21 cellular contexts compared by ENCODE assay signal in the genomic region with DNA sequence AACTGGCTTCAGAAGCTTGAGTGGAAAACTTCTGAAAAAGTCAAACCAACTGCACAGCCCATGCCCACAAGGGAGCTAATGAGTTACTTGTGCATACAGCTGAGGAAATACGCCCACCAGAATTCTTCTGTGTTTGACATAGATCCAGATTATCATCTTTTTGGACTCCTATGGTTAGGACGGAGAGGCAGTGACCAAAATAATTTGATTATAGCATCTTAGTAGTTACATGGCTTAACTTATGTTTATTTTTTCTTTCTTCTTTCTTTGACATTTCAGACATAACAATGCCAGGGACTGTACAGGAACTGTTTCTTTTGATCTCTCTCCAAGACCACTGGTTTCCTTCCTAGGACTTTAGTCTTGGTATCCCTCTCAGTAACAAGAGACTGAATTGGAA.
DNase-seq lines count a peak whose midpoint lies in the region; ATAC-seq and TF ChIP-seq lines count a peak whose summit lies in the region.
"Had no signal": no experiment of that assay in that cellular context is flagged by ENCODE, and none has a peak within 500 bp of the region (broad histone marks: within the 10 kb centered on the region; RNA-seq: fewer than 3 reads in every experiment).

No MANE protein-coding gene starts in this region.

- H3K36me3 ChIP-seq in GM23248 (ENCODE audit: low read depth) = no peaks in the 10 kb centered on the region
- H3K36me3 ChIP-seq in adipocyte (ENCODE audit: control insufficient read depth, insufficient read depth, low read length, severe bottlenecking) = no peaks in the 10 kb centered on the region
- no peaks in the 10 kb centered on the region for H3K36me3 ChIP-seq in CD8-positive, alpha-beta memory T cell (ENCODE audit: insufficient read depth, low read length)
- no peaks in the 10 kb centered on the region for H3K36me3 ChIP-seq in thyroid gland
- H3K36me3 ChIP-seq: BE2C; BLaER1 treated with 17β-estradiol and CSF1 and Interleukin-3, amounts not matched to agents 10 nM and 100 nM had no signal

- H3K9ac ChIP-seq in GM23248 (no peak overlapping the region), adipocyte (ENCODE audit: low read length) (no peak overlapping the region)
- H3K9ac ChIP-seq: BLaER1 treated with 17β-estradiol and CSF1 and Interleukin-3, amounts not matched to agents 10 nM and 100 nM had no signal

- no peaks in the 10 kb centered on the region for H3K36me3 Mint-ChIP-seq in CD8-positive, alpha-beta memory T cell
- H3K36me3 Mint-ChIP-seq: CD14-positive monocyte had no signal

- no peak overlapping the region for H3K4me3 Mint-ChIP-seq in CD8-positive, alpha-beta memory T cell
- H3K4me3 Mint-ChIP-seq: CD14-positive monocyte; CD4-positive, alpha-beta T cell had no signal

- TF ChIP-seq CTCF in astrocyte of the spinal cord (IDR thresholded peaks at IDR 0.05; ENCODE audit: low read depth, low read length) (no peak), thyroid gland (IDR thresholded peaks at IDR 0.05) (no peak)

- H3K9me3 ChIP-seq in GM23248 (ENCODE audit: low read depth) (no peaks in the 10 kb centered on the region), adipocyte (ENCODE audit: control insufficient read depth, low read length) (no peaks in the 10 kb centered on the region), thyroid gland (no peaks in the 10 kb centered on the region)
- no peaks in the 10 kb centered on the region for H3K9me3 ChIP-seq in CD8-positive, alpha-beta memory T cell (ENCODE audit: low read length)
- H3K9me3 ChIP-seq: A549; BE2C; BLaER1 treated with 17β-estradiol and CSF1 and Interleukin-3, amounts not matched to agents 10 nM and 100 nM had no signal

- no peaks in the 10 kb centered on the region for H4K20me1 ChIP-seq in GM23248 (ENCODE audit: insufficient read depth)
- H4K20me1 ChIP-seq: BLaER1 treated with 17β-estradiol and CSF1 and Interleukin-3, amounts not matched to agents 10 nM and 100 nM had no signal

- H3F3A ChIP-seq in GM23248 (ENCODE audit: insufficient read depth) = no peaks in the 10 kb centered on the region

- peaks cover 0 to 18% of the 10 kb centered on the region in 2 donors for H3K27me3 Mint-ChIP-seq in CD8-positive, alpha-beta memory T cell

- DNase-seq in GM23248 (no peak), adipocyte (ENCODE audit: low read depth) (peak; percentile 25), astrocyte of the spinal cord (ENCODE audit: low read depth, low spot score) (peak; percentile 46), thyroid gland (no peak)
- DNase-seq in stimulated activated CD4-positive, alpha-beta T cell treated with anti-CD3 and anti-CD28 coated beads, Interleukin-4, amount 100 ng/mL, for 24 hours = no peak
- no peak for DNase-seq in CD8-positive, alpha-beta memory T cell
- DNase-seq: 8988T; ACHN; AML-193; BE2C; Calu3; CD4-positive, alpha-beta T cell; COR-L47; DMS53; DMS79 treated with DMSO at 0.1 percent for 48 hours; H7; HCEC 1CT had no signal

- CTCF ChIA-PET in CD8-positive, alpha-beta memory T cell (lab: Charles Lee) = no interaction called here

- in situ Hi-C loops in GM23248 (cut with MboI) = no loop called here
- in situ Hi-C loops in astrocyte of the spinal cord (cut with HindIII; ENCODE audit: low sequenced_read_pairs) = no loop called here

- H3K9me3 Mint-ChIP-seq in CD8-positive, alpha-beta memory T cell = no peaks in the 10 kb centered on the region
- H3K9me3 Mint-ChIP-seq: CD4-positive, alpha-beta T cell had no signal

- H3K4me1 ChIP-seq in GM23248 (ENCODE audit: insufficient read depth) = peaks cover 9% of the 10 kb centered on the region
- no peaks in the 10 kb centered on the region for H3K4me1 ChIP-seq in adipocyte (ENCODE audit: control insufficient read depth, insufficient read depth, low read length)
- H3K4me1 ChIP-seq in CD8-positive, alpha-beta memory T cell (ENCODE audit: insufficient read depth, low read length) = no peaks in the 10 kb centered on the region
- no peaks in the 10 kb centered on the region for H3K4me1 ChIP-seq in thyroid gland
- H3K4me1 ChIP-seq: A549; BE2C; BLaER1 treated with 17β-estradiol and CSF1 and Interleukin-3, amounts not matched to agents 10 nM and 100 nM had no signal

- no peak overlapping the region for H3K27ac Mint-ChIP-seq in CD8-positive, alpha-beta memory T cell
- H3K27ac Mint-ChIP-seq: CD14-positive monocyte; CD4-positive, alpha-beta T cell had no signal

- H3K9me2 ChIP-seq in GM23248 (ENCODE audit: insufficient read depth) = no peaks in the 10 kb centered on the region

- H3K27me3 ChIP-seq in GM23248 (replicated peaks; ENCODE audit: insufficient read depth) (no peaks in the 10 kb centered on the region), adipocyte (replicated peaks; ENCODE audit: control insufficient read depth, insufficient read depth, low read length) (no peaks in the 10 kb centered on the region), thyroid gland (no peaks in the 10 kb centered on the region)
- H3K27me3 ChIP-seq in CD8-positive, alpha-beta memory T cell (ENCODE audit: insufficient read depth, low read length, poor library complexity, severe bottlenecking) = no peaks in the 10 kb centered on the region
- H3K27me3 ChIP-seq: BE2C; BLaER1 treated with 17β-estradiol and CSF1 and Interleukin-3, amounts not matched to agents 10 nM and 100 nM had no signal

- no peak for ATAC-seq in HG02870 (IDR thresholded peaks at IDR 0.05; ENCODE audit: unreplicated experiment)
- ATAC-seq: A549 had no signal

- H3K27ac ChIP-seq in GM23248 (no peak overlapping the region), thyroid gland (no peak overlapping the region)
- no peak overlapping the region for H3K27ac ChIP-seq in CD8-positive, alpha-beta memory T cell (ENCODE audit: low read depth, low read length)
- H3K27ac ChIP-seq: A549; BLaER1 treated with 17β-estradiol and CSF1 and Interleukin-3, amounts not matched to agents 10 nM and 100 nM had no signal

- H3K4me3 ChIP-seq in GM23248 = no peak overlapping the region
- no peak overlapping the region for H3K4me3 ChIP-seq in adipocyte (ENCODE audit: low read length)
- no peak overlapping the region for H3K4me3 ChIP-seq in astrocyte of the spinal cord (ENCODE audit: low read depth, low read length)
- H3K4me3 ChIP-seq in CD8-positive, alpha-beta memory T cell (ENCODE audit: low read length) = no peak overlapping the region
- H3K4me3 ChIP-seq in thyroid gland (replicated peaks in 1 of 3) = no peak overlapping the region
- H3K4me3 ChIP-seq: A549; BLaER1 treated with 17β-estradiol and CSF1 and Interleukin-3, amounts not matched to agents 10 nM and 100 nM had no signal

- no peak for TF ChIP-seq POLR2A in thyroid gland (IDR thresholded peaks at IDR 0.05)

- WGBS in GM23248 (ENCODE audit: low coverage in 1 of 2, low lambda C conversion rate in 2 of 2, missing lambda C conversion rate in 2 of 2), 2 experiments = 54 to 58% methylated on average over 2 of the region's 2 CpGs
- WGBS in thyroid gland, 2 donors = 81 to 83% methylated on average over 2 of the region's 2 CpGs

- H3K4me2 ChIP-seq in GM23248 (ENCODE audit: unreplicated experiment) = no peak overlapping the region
- H3K4me2 ChIP-seq: A549; BLaER1 treated with 17β-estradiol and CSF1 and Interleukin-3, amounts not matched to agents 10 nM and 100 nM had no signal

- H3K79me2 ChIP-seq in GM23248 (ENCODE audit: insufficient read depth) = no peaks in the 10 kb centered on the region

- intact Hi-C loops in thyroid gland (cut with DNase I) = loop anchor here (5.0 kb wide), 1 partner anchor 762 kb away; no protein-coding TSS in a partner anchor

- H3K4me1 Mint-ChIP-seq in CD8-positive, alpha-beta memory T cell = no peaks in the 10 kb centered on the region
- H3K4me1 Mint-ChIP-seq: CD14-positive monocyte had no signal

- POLR2A ChIA-PET in CD8-positive, alpha-beta memory T cell (lab: Charles Lee) = no interaction called here

- 0 out of 2 replicates have a peak overlapping the region, but pooled peaks have one; percentile 19 for H2AFZ ChIP-seq in GM23248

Comparison
In these comparisons a context has a peak if more than half of its experiments do, and no peak if none do; other contexts are left out.
1. DNase-seq: peak in adipocyte (single experiment) and astrocyte of the spinal cord (single experiment); none in GM23248 (single experiment), stimulated activated CD4-positive, alpha-beta T cell treated with anti-CD3 and anti-CD28 coated beads, Interleukin-4, amount 100 ng/mL, for 24 hours (single experiment), CD8-positive, alpha-beta memory T cell (0 of 5) and thyroid gland (0 of 2).